Comparison of ENCODE assay signal across 1 cellular context in the genomic region with DNA sequence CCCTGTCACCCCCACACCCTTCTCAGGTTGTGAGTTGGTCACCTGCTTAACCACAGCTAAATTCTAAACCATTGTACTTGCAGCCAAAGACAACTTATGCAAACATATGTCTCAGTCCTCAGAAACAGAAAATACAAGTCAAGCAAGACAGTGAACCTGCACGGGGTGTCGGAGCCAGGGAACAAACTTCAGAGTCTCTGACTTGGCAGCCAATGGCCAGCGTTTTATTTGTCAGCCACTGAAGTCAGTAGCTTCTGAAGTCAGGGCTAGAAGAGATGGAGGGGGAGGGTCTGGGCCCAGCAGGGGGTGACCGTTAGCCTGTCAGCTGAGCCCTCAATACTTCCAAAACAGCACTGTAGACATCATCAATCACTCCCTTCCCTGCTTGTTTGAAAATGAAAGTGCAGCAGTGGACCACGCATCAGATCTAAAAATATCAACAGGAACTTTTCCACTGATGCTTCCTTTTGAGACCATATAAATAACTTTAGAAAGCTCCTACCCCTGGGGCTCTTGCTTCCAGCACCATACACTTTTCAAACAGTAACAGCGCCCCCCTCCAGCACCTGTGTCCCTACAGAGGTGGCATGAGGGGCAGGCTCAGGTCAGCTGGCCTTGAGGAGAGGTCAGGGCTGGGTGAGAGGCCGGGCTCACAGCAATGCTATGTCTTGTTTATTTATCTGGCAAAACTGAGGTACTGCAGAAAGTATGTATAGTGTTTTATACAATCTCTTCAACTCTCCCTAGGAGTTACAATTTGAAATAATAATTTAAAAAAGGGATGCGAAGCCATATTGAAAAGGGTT.
TF ChIP-seq lines count a peak whose summit lies in the region.

No MANE protein-coding gene starts in this region.

TF ChIP-seq in GM12878, 131 proteins besides CTCF, POLR2A, EP300 and RAD21 (continued from another document):
- TF ChIP-seq HDAC6 (IDR thresholded peaks at IDR 0.05; ENCODE audit: unreplicated experiment) (no peak), SIN3A (IDR thresholded peaks at IDR 0.05; ENCODE audit: low read depth, low read length) (no peak), ZSCAN29 (IDR thresholded peaks at IDR 0.05) (no peak), TBL1XR1 (IDR thresholded peaks at IDR 0.05; ENCODE audit: low read depth, low read length) (no peak), TAF1 (IDR thresholded peaks at IDR 0.05; ENCODE audit: borderline replicate concordance, low read depth, low read length) (no peak), SRF (IDR thresholded peaks at IDR 0.05; ENCODE audit: low read depth in 2 of 2, low read length in 2 of 2) (no peak), BRCA1 (IDR thresholded peaks at IDR 0.05; ENCODE audit: low read depth, low read length) (no peak), SUPT20H (IDR thresholded peaks at IDR 0.05; ENCODE audit: borderline replicate concordance, control insufficient read depth, low read depth, low read length) (no peak), GATAD2B (conservative IDR thresholded peaks at IDR 0.05; ENCODE audit: low read depth) (no peak)
- TF ChIP-seq, protein P1, sequence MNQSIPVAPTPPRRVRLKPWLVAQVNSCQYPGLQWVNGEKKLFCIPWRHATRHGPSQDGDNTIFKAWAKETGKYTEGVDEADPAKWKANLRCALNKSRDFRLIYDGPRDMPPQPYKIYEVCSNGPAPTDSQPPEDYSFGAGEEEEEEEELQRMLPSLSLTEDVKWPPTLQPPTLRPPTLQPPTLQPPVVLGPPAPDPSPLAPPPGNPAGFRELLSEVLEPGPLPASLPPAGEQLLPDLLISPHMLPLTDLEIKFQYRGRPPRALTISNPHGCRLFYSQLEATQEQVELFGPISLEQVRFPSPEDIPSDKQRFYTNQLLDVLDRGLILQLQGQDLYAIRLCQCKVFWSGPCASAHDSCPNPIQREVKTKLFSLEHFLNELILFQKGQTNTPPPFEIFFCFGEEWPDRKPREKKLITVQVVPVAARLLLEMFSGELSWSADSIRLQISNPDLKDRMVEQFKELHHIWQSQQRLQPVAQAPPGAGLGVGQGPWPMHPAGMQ (IDR thresholded peaks at IDR 0.05; ENCODE audit: borderline replicate concordance), result no peak
- TF ChIP-seq, protein P2, sequence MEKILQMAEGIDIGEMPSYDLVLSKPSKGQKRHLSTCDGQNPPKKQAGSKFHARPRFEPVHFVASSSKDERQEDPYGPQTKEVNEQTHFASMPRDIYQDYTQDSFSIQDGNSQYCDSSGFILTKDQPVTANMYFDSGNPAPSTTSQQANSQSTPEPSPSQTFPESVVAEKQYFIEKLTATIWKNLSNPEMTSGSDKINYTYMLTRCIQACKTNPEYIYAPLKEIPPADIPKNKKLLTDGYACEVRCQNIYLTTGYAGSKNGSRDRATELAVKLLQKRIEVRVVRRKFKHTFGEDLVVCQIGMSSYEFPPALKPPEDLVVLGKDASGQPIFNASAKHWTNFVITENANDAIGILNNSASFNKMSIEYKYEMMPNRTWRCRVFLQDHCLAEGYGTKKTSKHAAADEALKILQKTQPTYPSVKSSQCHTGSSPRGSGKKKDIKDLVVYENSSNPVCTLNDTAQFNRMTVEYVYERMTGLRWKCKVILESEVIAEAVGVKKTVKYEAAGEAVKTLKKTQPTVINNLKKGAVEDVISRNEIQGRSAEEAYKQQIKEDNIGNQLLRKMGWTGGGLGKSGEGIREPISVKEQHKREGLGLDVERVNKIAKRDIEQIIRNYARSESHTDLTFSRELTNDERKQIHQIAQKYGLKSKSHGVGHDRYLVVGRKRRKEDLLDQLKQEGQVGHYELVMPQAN (conservative IDR thresholded peaks at IDR 0.05), result no peak
- TF ChIP-seq, protein P3, sequence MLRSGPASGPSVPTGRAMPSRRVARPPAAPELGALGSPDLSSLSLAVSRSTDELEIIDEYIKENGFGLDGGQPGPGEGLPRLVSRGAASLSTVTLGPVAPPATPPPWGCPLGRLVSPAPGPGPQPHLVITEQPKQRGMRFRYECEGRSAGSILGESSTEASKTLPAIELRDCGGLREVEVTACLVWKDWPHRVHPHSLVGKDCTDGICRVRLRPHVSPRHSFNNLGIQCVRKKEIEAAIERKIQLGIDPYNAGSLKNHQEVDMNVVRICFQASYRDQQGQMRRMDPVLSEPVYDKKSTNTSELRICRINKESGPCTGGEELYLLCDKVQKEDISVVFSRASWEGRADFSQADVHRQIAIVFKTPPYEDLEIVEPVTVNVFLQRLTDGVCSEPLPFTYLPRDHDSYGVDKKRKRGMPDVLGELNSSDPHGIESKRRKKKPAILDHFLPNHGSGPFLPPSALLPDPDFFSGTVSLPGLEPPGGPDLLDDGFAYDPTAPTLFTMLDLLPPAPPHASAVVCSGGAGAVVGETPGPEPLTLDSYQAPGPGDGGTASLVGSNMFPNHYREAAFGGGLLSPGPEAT (IDR thresholded peaks at IDR 0.05; ENCODE audit: low read depth), result no peak
- TF ChIP-seq, protein P4, sequence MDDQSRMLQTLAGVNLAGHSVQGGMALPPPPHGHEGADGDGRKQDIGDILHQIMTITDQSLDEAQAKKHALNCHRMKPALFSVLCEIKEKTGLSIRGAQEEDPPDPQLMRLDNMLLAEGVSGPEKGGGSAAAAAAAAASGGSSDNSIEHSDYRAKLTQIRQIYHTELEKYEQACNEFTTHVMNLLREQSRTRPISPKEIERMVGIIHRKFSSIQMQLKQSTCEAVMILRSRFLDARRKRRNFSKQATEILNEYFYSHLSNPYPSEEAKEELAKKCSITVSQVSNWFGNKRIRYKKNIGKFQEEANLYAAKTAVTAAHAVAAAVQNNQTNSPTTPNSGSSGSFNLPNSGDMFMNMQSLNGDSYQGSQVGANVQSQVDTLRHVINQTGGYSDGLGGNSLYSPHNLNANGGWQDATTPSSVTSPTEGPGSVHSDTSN (IDR thresholded peaks at IDR 0.05; ENCODE audit: insufficient replicate concordance, low read depth, low read length), result no peak
